38 cellular contexts compared by ENCODE assay signal in the genomic region with DNA sequence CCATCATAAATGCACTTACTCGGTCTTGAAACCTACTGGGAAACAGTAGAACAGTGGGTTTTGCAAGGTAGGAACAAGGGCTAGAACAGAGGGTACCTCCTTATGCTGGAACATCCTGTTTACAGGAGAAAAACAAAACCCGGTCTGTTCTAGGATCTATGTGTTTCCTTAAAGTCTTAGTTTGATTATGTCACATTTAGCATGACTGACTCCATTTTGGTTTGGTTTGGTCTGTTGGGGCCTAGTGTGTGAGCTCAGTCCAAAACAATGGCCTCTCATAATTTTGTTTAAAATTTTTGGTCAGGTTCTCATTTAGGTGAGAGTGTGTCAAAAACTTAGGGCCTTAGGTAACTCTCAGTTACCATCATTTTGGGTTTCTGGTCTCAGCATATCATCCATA.
"Had no signal": no experiment of that assay in that cellular context is flagged by ENCODE, and none has a peak within 500 bp of the region (broad histone marks: within the 10 kb centered on the region; RNA-seq: fewer than 3 reads in every experiment).

No MANE protein-coding gene starts in this region.

- FAIRE-seq: astrocyte, bronchial epithelial cell had no signal

- H3K4me1 ChIP-seq: adrenal gland, ascending aorta, body of pancreas, breast epithelium had no signal

- H3K27me3 Mint-ChIP-seq: activated naive CD4-positive, alpha-beta T cell treated with anti-CD3 and anti-CD28 coated beads, Interleukin-2, amount 10 ng/mL, durations not matched to agents 7 days and 5 days; activated naive CD8-positive, alpha-beta T cell; activated naive CD8-positive, alpha-beta T cell treated with anti-CD3 and anti-CD28 coated beads for 36 hours; activated naive CD8-positive, alpha-beta T cell treated with anti-CD3 and anti-CD28 coated beads, Interleukin-2, amount 10 ng/mL, durations not matched to agents 7 days and 5 days; activated naive CD8-positive, alpha-beta T cell treated with anti-CD3 and anti-CD28 coated beads, Interleukin-2, amount 50 U/mL, for 24 hours; activated T-helper 17 cell treated with anti-CD3 and anti-CD28 coated beads, Interleukin-2, amount 50 U/mL, for 72 hours; brain had no signal

- H3K27ac Mint-ChIP-seq: activated naive CD4-positive, alpha-beta T cell treated with anti-CD3 and anti-CD28 coated beads for 36 hours; activated naive CD4-positive, alpha-beta T cell treated with anti-CD3 and anti-CD28 coated beads, Interleukin-2, amount 10 ng/mL, durations not matched to agents 7 days and 5 days; activated naive CD4-positive, alpha-beta T cell treated with anti-CD3 and anti-CD28 coated beads, Interleukin-2, amount 50 U/mL, for 24 hours; activated naive CD4-positive, alpha-beta T cell treated with anti-CD3 and anti-CD28 coated beads, Interleukin-2, amount 50 U/mL, for 72 hours; activated naive CD8-positive, alpha-beta T cell; activated naive CD8-positive, alpha-beta T cell treated with anti-CD3 and anti-CD28 coated beads for 36 hours; activated naive CD8-positive, alpha-beta T cell treated with anti-CD3 and anti-CD28 coated beads, Interleukin-2, amount 10 ng/mL, durations not matched to agents 7 days and 5 days; activated naive CD8-positive, alpha-beta T cell treated with anti-CD3 and anti-CD28 coated beads, Interleukin-2, amount 50 U/mL, for 24 hours; activated T-cell treated with anti-CD3 and anti-CD28 coated beads, Interleukin-2, amount 50 U/mL, for 72 hours; activated T-helper 1 cell treated with anti-CD3 and anti-CD28 coated beads, Interleukin-12 subunit alpha, Interleukin-12 subunit beta, Interleukin-2, Interleukin-4 antibody, amounts not matched to agents 30 ng/mL and 10 ng/mL and 1 ng/mL, durations not matched to agents 14 hours and 24 hours and 36 hours; activated T-helper 17 cell treated with anti-CD3 and anti-CD28 coated beads, Interleukin-2, amount 50 U/mL, for 72 hours; activated T-helper 2 cell treated with anti-CD3 and anti-CD28 coated beads, Interferon-gamma antibody, Interleukin-2, Interleukin-4, amounts not matched to agents 10 μg/mL and 5 μg/mL and 100 μg/mL, durations not matched to agents 14 hours and 24 hours and 36 hours; brain had no signal

- H3K4me3 ChIP-seq: adrenal gland, ascending aorta, body of pancreas, breast epithelium, cardiac muscle cell had no signal

- H3K9me3 Mint-ChIP-seq: activated naive CD4-positive, alpha-beta T cell treated with anti-CD3 and anti-CD28 coated beads, Interleukin-2, amount 50 U/mL, for 72 hours; activated naive CD8-positive, alpha-beta T cell treated with anti-CD3 and anti-CD28 coated beads, Interleukin-2, amount 10 ng/mL, durations not matched to agents 7 days and 5 days; activated naive CD8-positive, alpha-beta T cell treated with anti-CD3 and anti-CD28 coated beads, Interleukin-2, amount 50 U/mL, for 24 hours; activated T-cell treated with anti-CD3 and anti-CD28 coated beads, Interleukin-2, amount 50 U/mL, for 4 hours; activated T-helper 2 cell treated with anti-CD3 and anti-CD28 coated beads, Interferon-gamma antibody, Interleukin-2, Interleukin-4, amounts not matched to agents 10 μg/mL and 5 μg/mL and 100 μg/mL, durations not matched to agents 14 hours and 24 hours and 36 hours; central memory CD8-positive, alpha-beta T cell had no signal

- H3K36me3 ChIP-seq: adrenal gland, ascending aorta, brain microvascular endothelial cell, breast epithelium, cardiac muscle cell had no signal

- H3K9me3 ChIP-seq: ascending aorta had no signal

- DNase-seq: activated effector memory CD4-positive, alpha-beta T cell treated with anti-CD3 and anti-CD28 coated beads, Interleukin-2, amount 50 U/mL, for 16 hours; activated effector memory CD4-positive, alpha-beta T cell treated with Interleukin-2 at 50 U/mL for 16 hours; activated gamma-delta T cell; activated gamma-delta T cell treated with Interleukin-2 at 50 U/mL for 16 hours; activated naive CD4-positive, alpha-beta T cell; activated naive CD4-positive, alpha-beta T cell treated with anti-CD3 and anti-CD28 coated beads for 36 hours; activated naive CD4-positive, alpha-beta T cell treated with anti-CD3 and anti-CD28 coated beads, Interleukin-2, amount 10 ng/mL, durations not matched to agents 7 days and 5 days; activated naive CD4-positive, alpha-beta T cell treated with anti-CD3 and anti-CD28 coated beads, Interleukin-2, amount 50 U/mL, for 16 hours; activated naive CD4-positive, alpha-beta T cell treated with Interleukin-2 at 50 U/mL for 16 hours; activated naive CD8-positive, alpha-beta T cell treated with anti-CD3 and anti-CD28 coated beads for 36 hours; activated naive CD8-positive, alpha-beta T cell treated with anti-CD3 and anti-CD28 coated beads, Interleukin-2, amount 10 ng/mL, durations not matched to agents 7 days and 5 days; activated naive CD8-positive, alpha-beta T cell treated with anti-CD3 and anti-CD28 coated beads, Interleukin-2, amount 50 U/mL, for 24 hours; activated T-cell treated with anti-CD3 and anti-CD28 coated beads, Interleukin-2, amount 50 U/mL, for 4 hours; activated T-cell treated with anti-CD3 and anti-CD28 coated beads, Interleukin-2, amount 50 U/mL, for 48 hours; activated T-cell treated with anti-CD3 and anti-CD28 coated beads, Interleukin-2, amount 50 U/mL, for 72 hours; adrenal gland; amniotic stem cell; amygdala; anterior cingulate cortex; aorta; body of pancreas; brain microvascular endothelial cell; caudate nucleus; central memory CD4-positive, alpha-beta T cell; cerebellar nuclear complex had no signal

- H3K4me3 Mint-ChIP-seq: activated naive CD4-positive, alpha-beta T cell treated with anti-CD3 and anti-CD28 coated beads for 36 hours; activated naive CD4-positive, alpha-beta T cell treated with anti-CD3 and anti-CD28 coated beads, Interleukin-2, amount 10 ng/mL, durations not matched to agents 7 days and 5 days; activated naive CD4-positive, alpha-beta T cell treated with anti-CD3 and anti-CD28 coated beads, Interleukin-2, amount 50 U/mL, for 24 hours; activated naive CD8-positive, alpha-beta T cell; activated naive CD8-positive, alpha-beta T cell treated with anti-CD3 and anti-CD28 coated beads for 36 hours; activated naive CD8-positive, alpha-beta T cell treated with anti-CD3 and anti-CD28 coated beads, Interleukin-2, amount 10 ng/mL, durations not matched to agents 7 days and 5 days; activated naive CD8-positive, alpha-beta T cell treated with anti-CD3 and anti-CD28 coated beads, Interleukin-2, amount 50 U/mL, for 24 hours; activated T-cell treated with anti-CD3 and anti-CD28 coated beads, Interleukin-2, amount 50 U/mL, for 4 hours; activated T-cell treated with anti-CD3 and anti-CD28 coated beads, Interleukin-2, amount 50 U/mL, for 72 hours; activated T-helper 1 cell treated with anti-CD3 and anti-CD28 coated beads, Interleukin-12 subunit alpha, Interleukin-12 subunit beta, Interleukin-2, Interleukin-4 antibody, amounts not matched to agents 30 ng/mL and 10 ng/mL and 1 ng/mL, durations not matched to agents 14 hours and 24 hours and 36 hours; activated T-helper 17 cell treated with anti-CD3 and anti-CD28 coated beads, Interleukin-2, amount 50 U/mL, for 72 hours; brain; central memory CD8-positive, alpha-beta T cell had no signal

- H3K27ac ChIP-seq: adrenal gland, ascending aorta, body of pancreas, brain microvascular endothelial cell, breast epithelium, cardiac muscle cell had no signal

- H3K4me1 Mint-ChIP-seq: activated naive CD4-positive, alpha-beta T cell treated with anti-CD3 and anti-CD28 coated beads, Interleukin-2, amount 10 ng/mL, durations not matched to agents 7 days and 5 days; activated naive CD4-positive, alpha-beta T cell treated with anti-CD3 and anti-CD28 coated beads, Interleukin-2, amount 50 U/mL, for 24 hours; activated naive CD8-positive, alpha-beta T cell treated with anti-CD3 and anti-CD28 coated beads for 36 hours; activated naive CD8-positive, alpha-beta T cell treated with anti-CD3 and anti-CD28 coated beads, Interleukin-2, amount 10 ng/mL, durations not matched to agents 7 days and 5 days; activated naive CD8-positive, alpha-beta T cell treated with anti-CD3 and anti-CD28 coated beads, Interleukin-2, amount 50 U/mL, for 24 hours; activated T-helper 17 cell treated with anti-CD3 and anti-CD28 coated beads, Interleukin-2, amount 50 U/mL, for 72 hours; brain; central memory CD8-positive, alpha-beta T cell had no signal

- ATAC-seq: activated naive CD4-positive, alpha-beta T cell treated with anti-CD3 and anti-CD28 coated beads, Interleukin-2, amount 50 U/mL, for 72 hours; activated naive CD8-positive, alpha-beta T cell treated with anti-CD3 and anti-CD28 coated beads, Interleukin-2, amount 50 U/mL, for 24 hours; activated T-cell treated with anti-CD3 and anti-CD28 coated beads, Interleukin-2, amount 50 U/mL, for 4 hours; activated T-cell treated with anti-CD3 and anti-CD28 coated beads, Interleukin-2, amount 50 U/mL, for 72 hours; activated T-helper 17 cell treated with anti-CD3 and anti-CD28 coated beads, Interleukin-2, amount 50 U/mL, for 72 hours; body of pancreas had no signal

- H3K27me3 ChIP-seq: adrenal gland, ascending aorta, body of pancreas, brain microvascular endothelial cell, breast epithelium, cardiac muscle cell had no signal

- H3K36me3 Mint-ChIP-seq: activated naive CD4-positive, alpha-beta T cell treated with anti-CD3 and anti-CD28 coated beads, Interleukin-2, amount 10 ng/mL, durations not matched to agents 7 days and 5 days; activated naive CD4-positive, alpha-beta T cell treated with anti-CD3 and anti-CD28 coated beads, Interleukin-2, amount 50 U/mL, for 24 hours; activated naive CD4-positive, alpha-beta T cell treated with anti-CD3 and anti-CD28 coated beads, Interleukin-2, amount 50 U/mL, for 72 hours; activated naive CD8-positive, alpha-beta T cell; activated naive CD8-positive, alpha-beta T cell treated with anti-CD3 and anti-CD28 coated beads, Interleukin-2, amount 10 ng/mL, durations not matched to agents 7 days and 5 days; brain had no signal
